ENCODE assay signal across 22 cellular contexts in the genomic region with DNA sequence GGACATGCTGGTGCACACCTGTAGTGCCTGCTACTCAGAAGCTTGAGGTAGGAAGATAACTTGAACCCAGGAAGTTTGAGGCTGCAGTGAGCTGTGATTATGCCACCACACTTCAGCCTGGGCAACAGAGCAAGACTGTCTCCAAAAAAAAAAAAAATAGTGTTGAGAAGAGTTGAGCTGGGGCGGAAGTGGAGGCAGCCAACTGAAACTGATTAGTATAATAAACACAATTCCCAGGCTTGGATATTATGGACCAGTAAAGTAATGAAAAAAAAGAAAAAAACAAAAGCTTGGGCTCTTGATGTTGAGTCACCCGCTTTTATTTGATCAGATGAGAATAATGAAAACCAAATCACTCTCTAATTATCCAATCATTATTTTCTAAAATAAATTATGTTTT.
"Had no signal": no experiment of that assay in that cellular context is flagged by ENCODE, and none has a peak within 500 bp of the region (broad histone marks: within the 10 kb centered on the region; RNA-seq: fewer than 3 reads in every experiment).

No MANE protein-coding gene starts in this region.

- H3K27ac ChIP-seq: adrenal gland, ascending aorta, brain microvascular endothelial cell, pancreas, psoas muscle, right lobe of liver, skin epidermis had no signal

- H3K4me3 ChIP-seq: adrenal gland, ascending aorta, left ventricle myocardium inferior, pancreas, psoas muscle, right lobe of liver, skin epidermis, tibial nerve had no signal

- FAIRE-seq: keratinocyte, pancreas, urothelium cell line had no signal

- H3K4me1 ChIP-seq: ascending aorta, left ventricle myocardium inferior, right lobe of liver had no signal

- H3K9me3 ChIP-seq: adrenal gland, ascending aorta, left ventricle myocardium inferior, pancreas, psoas muscle, right lobe of liver, tibial nerve had no signal

- DNase-seq: activated CD4-positive, alpha-beta T cell treated with anti-CD3 and anti-CD28 coated beads, Interleukin-2, amount 50 U/mL, for 4 hours; activated CD8-positive, alpha-beta memory T cell treated with anti-CD3 and anti-CD28 coated beads, Interleukin-2, amount 50 U/mL, for 48 hours; activated naive CD4-positive, alpha-beta T cell; activated T-cell treated with anti-CD3 and anti-CD28 coated beads, Interleukin-2, amount 50 U/mL, for 4 hours; adrenal gland; brain microvascular endothelial cell; caudate nucleus; effector memory CD4-positive, alpha-beta T cell; left ventricle myocardium inferior; midbrain; pancreas; psoas muscle; right lobe of liver; stimulated activated CD4-positive, alpha-beta T cell treated with anti-CD3 and anti-CD28 coated beads, Interleukin-1b, Interleukin-23, amount 100 ng/mL, for 48 hours; stimulated activated naive CD8-positive, alpha-beta T cell treated with anti-CD3 and anti-CD28 coated beads, Interleukin-15, amount 100 ng/mL, for 72 hours; T-helper 1 cell; T-helper 9 cell had no signal

- H3K36me3 ChIP-seq: adrenal gland, ascending aorta, brain microvascular endothelial cell, left ventricle myocardium inferior, pancreas, right lobe of liver, tibial nerve had no signal

- H3K27me3 ChIP-seq: adrenal gland, ascending aorta, brain microvascular endothelial cell, pancreas, right lobe of liver, tibial nerve had no signal
